ENCODE assay signal across 9 cellular contexts in genomic region chr16:76639685-76640289, GRCh38.
DNase-seq lines count a peak whose midpoint lies in the region; ATAC-seq and TF ChIP-seq lines count a peak whose summit lies in the region.
"Had no signal": no experiment of that assay in that cellular context is flagged by ENCODE, and none has a peak within 500 bp of the region (broad histone marks: within the 10 kb centered on the region; RNA-seq: fewer than 3 reads in every experiment).

No MANE protein-coding gene starts in this region.

- H2AFZ ChIP-seq in OCI-LY3 (ENCODE audit: low read depth, low read length) = no peak overlapping the region

- no peaks in the 10 kb centered on the region for H4K20me1 ChIP-seq in OCI-LY3 (ENCODE audit: insufficient read depth, low read length)

- H3K27ac ChIP-seq in OCI-LY3 (ENCODE audit: low read length) = no peak overlapping the region
- H3K27ac ChIP-seq: upper lobe of left lung had no signal

- H3K27me3 ChIP-seq in OCI-LY3 (ENCODE audit: low read depth, low read length) = no peaks in the 10 kb centered on the region
- H3K27me3 ChIP-seq: upper lobe of left lung had no signal

- H3K4me2 ChIP-seq in OCI-LY3 (ENCODE audit: low read length) = no peak overlapping the region

- no peaks in the 10 kb centered on the region for H3K79me2 ChIP-seq in OCI-LY3 (ENCODE audit: low read length)

- H3K36me3 ChIP-seq in OCI-LY3 (replicated peaks; ENCODE audit: low read depth, low read length) = peaks cover 34% of the 10 kb centered on the region
- H3K36me3 ChIP-seq: upper lobe of left lung had no signal

- H3K4me3 ChIP-seq in OCI-LY3 (ENCODE audit: low read length) (no peak overlapping the region), fibroblast of villous mesenchyme (ENCODE audit: low read depth, low read length) (no peak overlapping the region)
- H3K4me3 ChIP-seq: upper lobe of left lung had no signal

- DNase-seq in ACHN = peak; percentile 53
- peak; percentile 20 for DNase-seq in fibroblast of villous mesenchyme (ENCODE audit: low read depth)
- DNase-seq in NK-92 treated with Interleukin-12 subunit alpha and Interleukin-12 subunit beta, amount 100 ng/mL, for 24 hours (lab: John Stamatoyannopoulos, UW) = no peak
- DNase-seq: upper lobe of left lung had no signal

- in situ Hi-C loops in ACHN (cut with HindIII; ENCODE audit: low pct_ligation_motif_present, low pct_unique_long_range_greater_than_20kb, low sequenced_read_pairs) = loop anchor here (25.0 kb wide), 1 partner anchor 352 kb away; the partner anchor contains the start of gene CNTNAP4

- peak; percentile 65 for TF ChIP-seq CTCF in OCI-LY3 (IDR thresholded peaks at IDR 0.05; ENCODE audit: low read depth, low read length)
- TF ChIP-seq CTCF in fibroblast of villous mesenchyme (IDR thresholded peaks at IDR 0.05; ENCODE audit: insufficient read depth, low read depth, low read length) = peak; percentile 9

- no peaks in the 10 kb centered on the region for H3K9me3 ChIP-seq in OCI-LY3 (ENCODE audit: insufficient read depth, low read length)
- H3K9me3 ChIP-seq: upper lobe of left lung had no signal

- peak; percentile 71 for ATAC-seq in GM19035 (IDR thresholded peaks at IDR 0.05; ENCODE audit: unreplicated experiment)
- no peak for ATAC-seq in HG03432 (IDR thresholded peaks at IDR 0.05; ENCODE audit: unreplicated experiment)
- ATAC-seq in GM21447 (IDR thresholded peaks at IDR 0.05; ENCODE audit: unreplicated experiment) = no peak
- no peak for ATAC-seq in HG03159 (IDR thresholded peaks at IDR 0.05; ENCODE audit: unreplicated experiment)

- no peak overlapping the region for H3K9ac ChIP-seq in OCI-LY3 (ENCODE audit: low read length)

- H3K4me1 ChIP-seq in OCI-LY3 (ENCODE audit: low read length) = no peaks in the 10 kb centered on the region
- H3K4me1 ChIP-seq: upper lobe of left lung had no signal
